ENCODE assay signal across 2 cellular contexts in genomic region chr11:35420371-35420770, GRCh38.
A peak's percentile ranks its signal among the peaks of the same experiment; 100 is the strongest.
TF ChIP-seq lines count a peak whose summit lies in the region.

No MANE protein-coding gene starts in this region.

TF ChIP-seq in IMR-90, 13 proteins besides CTCF, POLR2A, EP300 and RAD21:
- no peak for TF ChIP-seq FOS (IDR thresholded peaks at IDR 0.05; ENCODE audit: low read depth, low read length)
- no peak for TF ChIP-seq MAZ (IDR thresholded peaks at IDR 0.05; ENCODE audit: borderline replicate concordance, low read depth, low read length)
- TF ChIP-seq ELK1 (IDR thresholded peaks at IDR 0.05; ENCODE audit: borderline replicate concordance, low read depth, low read length) = no peak
- no peak for TF ChIP-seq CHD1 (IDR thresholded peaks at IDR 0.05; ENCODE audit: low read depth, low read length)
- TF ChIP-seq RFX5 (IDR thresholded peaks at IDR 0.05; ENCODE audit: low read depth, low read length) = no peak
- TF ChIP-seq NFE2L2 (IDR thresholded peaks at IDR 0.05; ENCODE audit: low read depth, low read length) = no peak
- no peak for TF ChIP-seq RCOR1 (IDR thresholded peaks at IDR 0.05; ENCODE audit: insufficient replicate concordance, low read length)
- TF ChIP-seq CEBPB (IDR thresholded peaks at IDR 0.05; ENCODE audit: low read depth, low read length) = no peak
- TF ChIP-seq MAFK (IDR thresholded peaks at IDR 0.05; ENCODE audit: low read depth, low read length) = no peak
- no peak for TF ChIP-seq USF2 (IDR thresholded peaks at IDR 0.05; ENCODE audit: low read depth, low read length)
- no peak for TF ChIP-seq MXI1 (IDR thresholded peaks at IDR 0.05; ENCODE audit: borderline replicate concordance, low read depth, low read length)
- no peak for TF ChIP-seq BHLHE40 (IDR thresholded peaks at IDR 0.05; ENCODE audit: low read depth, low read length)
TF ChIP-seq in IMR-90: peak in this region for 0.

TF ChIP-seq in H1, 55 proteins besides CTCF, POLR2A, EP300 and RAD21:
- no peak for TF ChIP-seq GABPA (IDR thresholded peaks at IDR 0.05; ENCODE audit: borderline replicate concordance, insufficient read depth, low read length)
- no peak for TF ChIP-seq BCL11A (IDR thresholded peaks at IDR 0.05; ENCODE audit: low read depth in 2 of 2, low read length in 2 of 2)
- TF ChIP-seq CHD2 (IDR thresholded peaks at IDR 0.05; ENCODE audit: low read length) = no peak
- TF ChIP-seq JUN (IDR thresholded peaks at IDR 0.05; ENCODE audit: low read depth, low read length) = no peak
- no peak for TF ChIP-seq SP4 (IDR thresholded peaks at IDR 0.05; ENCODE audit: low read length)
- TF ChIP-seq CREB1 (IDR thresholded peaks at IDR 0.05) = no peak
- no peak for TF ChIP-seq ATF2 (IDR thresholded peaks at IDR 0.05; ENCODE audit: low read length)
- no peak for TF ChIP-seq SRF (IDR thresholded peaks at IDR 0.05; ENCODE audit: low read depth, low read length)
- no peak for TF ChIP-seq ZNF274 (IDR thresholded peaks at IDR 0.05; ENCODE audit: borderline replicate concordance, extremely low read depth, low read length)
- no peak for TF ChIP-seq CHD7 (IDR thresholded peaks at IDR 0.05; ENCODE audit: insufficient replicate concordance, low read length)
- no peak for TF ChIP-seq SIRT6 (IDR thresholded peaks at IDR 0.05; ENCODE audit: low read length)
- TF ChIP-seq RXRA (IDR thresholded peaks at IDR 0.05; ENCODE audit: insufficient read depth, low read depth, low read length) = no peak
- TF ChIP-seq CEBPB (IDR thresholded peaks at IDR 0.05; ENCODE audit: low read depth, low read length) = no peak
- no peak for TF ChIP-seq SIN3A (conservative IDR thresholded peaks at IDR 0.05 in 1 of 2, IDR thresholded peaks at IDR 0.05 in 1 of 2; ENCODE audit: low read depth in 1 of 2, low read length in 2 of 2)
- peak; percentile 63; the same call in 1 of the 2 replicates for TF ChIP-seq SUZ12 (IDR thresholded peaks at IDR 0.05; ENCODE audit: low read length)
- TF ChIP-seq BRCA1 (IDR thresholded peaks at IDR 0.05; ENCODE audit: low read depth, low read length) = no peak
- no peak for TF ChIP-seq NANOG (IDR thresholded peaks at IDR 0.05; ENCODE audit: insufficient read depth, low read depth, low read length, poor library complexity, severe bottlenecking)
- no peak for TF ChIP-seq MAFK (IDR thresholded peaks at IDR 0.05; ENCODE audit: low read depth, low read length)
- no peak for TF ChIP-seq ASH2L (IDR thresholded peaks at IDR 0.05; ENCODE audit: low read length)
- TF ChIP-seq TCF12 (IDR thresholded peaks at IDR 0.05; ENCODE audit: low read depth, low read length) = no peak
- TF ChIP-seq PHF8 (conservative IDR thresholded peaks at IDR 0.05; ENCODE audit: low read depth, low read length) = no peak
- no peak for TF ChIP-seq POLR2AphosphoS5 (IDR thresholded peaks at IDR 0.05; ENCODE audit: low read depth, low read length)
- TF ChIP-seq RBBP5 (IDR thresholded peaks at IDR 0.05; ENCODE audit: borderline replicate concordance, low read depth, low read length) = 0 out of 2 replicates have a peak, but pooled peaks have one; percentile 2
- no peak for TF ChIP-seq KDM1A (IDR thresholded peaks at IDR 0.05; ENCODE audit: borderline replicate concordance, low read length)
- peak; percentile 82 for TF ChIP-seq EZH2 (IDR thresholded peaks at IDR 0.05; ENCODE audit: low read depth, low read length, severe bottlenecking)
- TF ChIP-seq E2F6 (IDR thresholded peaks at IDR 0.05) = peak; percentile 66
- TF ChIP-seq MAX (IDR thresholded peaks at IDR 0.05) = peak; percentile 76
